Comparison of ENCODE assay signal across 8 cellular contexts in genomic region chr14:81435578-81436295, GRCh38. TPM values are rescaled to one million over a fixed set of nuclear protein-coding genes. Genes with fewer than 3 reads are reported as not detected.
DNase-seq lines count a peak whose midpoint lies in the region; ATAC-seq lines count a peak whose summit lies in the region.

No MANE protein-coding gene starts in this region.

- H3K9me3 Mint-ChIP-seq in activated T-helper 2 cell treated with anti-CD3 and anti-CD28 coated beads, Interferon-gamma antibody, Interleukin-2, Interleukin-4, amounts not matched to agents 10 μg/mL and 5 μg/mL and 100 μg/mL, durations not matched to agents 14 hours and 24 hours and 36 hours = no peaks in the 10 kb centered on the region
- H3K9me3 Mint-ChIP-seq in naive thymus-derived CD8-positive, alpha-beta T cell = no peaks in the 10 kb centered on the region

- peaks cover 10% of the 10 kb centered on the region for H3K4me1 Mint-ChIP-seq in activated T-helper 2 cell treated with anti-CD3 and anti-CD28 coated beads, Interferon-gamma antibody, Interleukin-2, Interleukin-4, amounts not matched to agents 10 μg/mL and 5 μg/mL and 100 μg/mL, durations not matched to agents 14 hours and 24 hours and 36 hours (ENCODE audit: low read depth)
- H3K4me1 Mint-ChIP-seq in naive thymus-derived CD8-positive, alpha-beta T cell = peaks cover 11 to 18% (median 12%) of the 10 kb centered on the region in 4 donors

- peak overlapping the region; percentile 75 for H3K4me3 Mint-ChIP-seq in activated T-helper 2 cell treated with anti-CD3 and anti-CD28 coated beads, Interferon-gamma antibody, Interleukin-2, Interleukin-4, amounts not matched to agents 10 μg/mL and 5 μg/mL and 100 μg/mL, durations not matched to agents 14 hours and 24 hours and 36 hours (ENCODE audit: low read depth)
- peak overlapping the region; percentile 74 to 93 (median 84) for H3K4me3 Mint-ChIP-seq in naive thymus-derived CD8-positive, alpha-beta T cell

- H3K4me1 ChIP-seq in aorta (ENCODE audit: control insufficient read depth in 1 of 2, insufficient read depth in 2 of 2, low read length in 2 of 2) = peaks cover 0 to 3% of the 10 kb centered on the region in 2 donors

- no peaks in the 10 kb centered on the region for H3K27me3 ChIP-seq in aorta (ENCODE audit: control insufficient read depth in 1 of 2, insufficient read depth in 2 of 2, low read length in 1 of 2)

- H3K36me3 Mint-ChIP-seq in activated T-helper 2 cell treated with anti-CD3 and anti-CD28 coated beads, Interferon-gamma antibody, Interleukin-2, Interleukin-4, amounts not matched to agents 10 μg/mL and 5 μg/mL and 100 μg/mL, durations not matched to agents 14 hours and 24 hours and 36 hours (ENCODE audit: low read depth) = no peaks in the 10 kb centered on the region
- peaks cover 0 to 2% (median 0%) of the 10 kb centered on the region in 3 donors for H3K36me3 Mint-ChIP-seq in naive thymus-derived CD8-positive, alpha-beta T cell

- ATAC-seq in HG03039 (IDR thresholded peaks at IDR 0.05; ENCODE audit: unreplicated experiment) (peak; percentile 24), aorta (ENCODE audit: low FRiP score) (peak; percentile 60)
- ATAC-seq in naive thymus-derived CD8-positive, alpha-beta T cell = peak; percentile 56 to 58

- intact Hi-C loops in activated T-helper 2 cell treated with anti-CD3 and anti-CD28 coated beads, Interferon-gamma antibody, Interleukin-2, Interleukin-4, amounts not matched to agents 10 μg/mL and 5 μg/mL and 100 μg/mL, durations not matched to agents 14 hours and 24 hours and 36 hours (cut with micrococcal nuclease) = no loop called here
- intact Hi-C loops in aorta (cut with DNase I) = no loop called here

- no peak overlapping the region for H3K27ac ChIP-seq in aorta (ENCODE audit: low read depth in 1 of 2, low read length in 2 of 2)

- H3K9me3 ChIP-seq in aorta (ENCODE audit: control insufficient read depth, low read length) = no peaks in the 10 kb centered on the region

- H3K36me3 ChIP-seq in aorta (ENCODE audit: control insufficient read depth in 1 of 2, insufficient read depth in 2 of 2, low read length in 1 of 2) = no peaks in the 10 kb centered on the region

- H3K4me3 ChIP-seq in aorta (ENCODE audit: low read length in 2 of 2) = peak overlapping the region; percentile 23 to 30

- POLR2A ChIA-PET in naive thymus-derived CD8-positive, alpha-beta T cell (lab: Charles Lee) = no interaction called here

- no peak overlapping the region for H3K27ac Mint-ChIP-seq in activated T-helper 2 cell treated with anti-CD3 and anti-CD28 coated beads, Interferon-gamma antibody, Interleukin-2, Interleukin-4, amounts not matched to agents 10 μg/mL and 5 μg/mL and 100 μg/mL, durations not matched to agents 14 hours and 24 hours and 36 hours
- H3K27ac Mint-ChIP-seq in naive thymus-derived CD8-positive, alpha-beta T cell = peak overlapping the region in 1 of 10 donors; percentile 87

- H3K27me3 Mint-ChIP-seq in activated T-helper 2 cell treated with anti-CD3 and anti-CD28 coated beads, Interferon-gamma antibody, Interleukin-2, Interleukin-4, amounts not matched to agents 10 μg/mL and 5 μg/mL and 100 μg/mL, durations not matched to agents 14 hours and 24 hours and 36 hours (ENCODE audit: low read depth) = peaks cover 71% of the 10 kb centered on the region
- H3K27me3 Mint-ChIP-seq in naive thymus-derived CD8-positive, alpha-beta T cell = peaks cover 48 to 79% (median 70%) of the 10 kb centered on the region in 5 donors

- 0 to 1% methylated on average over 38 to 65 of the region's 65 CpGs for WGBS in aorta, 2 donors

- peak; percentile 23 for DNase-seq in activated naive CD4-positive, alpha-beta T cell treated with Interleukin-2 at 50 U/mL for 16 hours
- DNase-seq in activated naive CD4-positive, alpha-beta T cell (lab: John Stamatoyannopoulos, UW) = no peak
- peak; percentile 71 for DNase-seq in NCI-H345 (lab: John Stamatoyannopoulos, UW)
- DNase-seq in activated T-helper 2 cell treated with anti-CD3 and anti-CD28 coated beads, Interferon-gamma antibody, Interleukin-2, Interleukin-4, amounts not matched to agents 10 μg/mL and 5 μg/mL and 100 μg/mL, durations not matched to agents 14 hours and 24 hours and 36 hours (ENCODE audit: low spot score) = no peak
- DNase-seq in fibroblast of the conjunctiva (ENCODE audit: low read depth) = peak; percentile 4
- DNase-seq in naive thymus-derived CD8-positive, alpha-beta T cell = peak in 7 of 10 donors; percentile 1 to 30 (median 12)
- DNase-seq in aorta = peak; percentile 62 to 83

RNA-seq across cellular contexts. Expression of gene STON2, which starts 35.6 kb away (rescaled TPM):
- not detected in 2 replicates for total RNA-seq in activated T-helper 2 cell treated with anti-CD3 and anti-CD28 coated beads, Interferon-gamma antibody, Interleukin-2, Interleukin-4, amounts not matched to agents 10 μg/mL and 5 μg/mL and 100 μg/mL, durations not matched to agents 14 hours and 24 hours and 36 hours
- not detected for total RNA-seq in naive thymus-derived CD8-positive, alpha-beta T cell
- not detected for polyA plus RNA-seq in naive thymus-derived CD8-positive, alpha-beta T cell
- 10 to 100 TPM; 10.4 to 20.5 TPM for total RNA-seq in aorta
- polyA plus RNA-seq in aorta = 1 to 10 TPM in 1 of 2 donors, under 1 TPM in 1; 0.03 to 2.3 TPM

Comparison
In these comparisons a context has a peak if more than half of its experiments do, and no peak if none do; other contexts are left out.
1. DNase-seq: peak in activated naive CD4-positive, alpha-beta T cell treated with Interleukin-2 at 50 U/mL for 16 hours (single experiment), NCI-H345 (single experiment), fibroblast of the conjunctiva (single experiment), naive thymus-derived CD8-positive, alpha-beta T cell (7 of 10) and aorta (2 of 2); none in activated naive CD4-positive, alpha-beta T cell (0 of 4) and activated T-helper 2 cell treated with anti-CD3 and anti-CD28 coated beads, Interferon-gamma antibody, Interleukin-2, Interleukin-4, amounts not matched to agents 10 μg/mL and 5 μg/mL and 100 μg/mL, durations not matched to agents 14 hours and 24 hours and 36 hours (single experiment).
2. RNA of gene STON2, which starts 35.6 kb away (total RNA-seq): 10.4 to 20.5 TPM in aorta; not detected in naive thymus-derived CD8-positive, alpha-beta T cell and not detected in activated T-helper 2 cell treated with anti-CD3 and anti-CD28 coated beads, Interferon-gamma antibody, Interleukin-2, Interleukin-4, amounts not matched to agents 10 μg/mL and 5 μg/mL and 100 μg/mL, durations not matched to agents 14 hours and 24 hours and 36 hours; every median in the first group is over 4 times any median in the second.
3. Peak in every context shown above with its lines, with median percentiles within 50 percentile points of each other: ATAC-seq.